8 cellular contexts compared by ENCODE assay signal in the genomic region with DNA sequence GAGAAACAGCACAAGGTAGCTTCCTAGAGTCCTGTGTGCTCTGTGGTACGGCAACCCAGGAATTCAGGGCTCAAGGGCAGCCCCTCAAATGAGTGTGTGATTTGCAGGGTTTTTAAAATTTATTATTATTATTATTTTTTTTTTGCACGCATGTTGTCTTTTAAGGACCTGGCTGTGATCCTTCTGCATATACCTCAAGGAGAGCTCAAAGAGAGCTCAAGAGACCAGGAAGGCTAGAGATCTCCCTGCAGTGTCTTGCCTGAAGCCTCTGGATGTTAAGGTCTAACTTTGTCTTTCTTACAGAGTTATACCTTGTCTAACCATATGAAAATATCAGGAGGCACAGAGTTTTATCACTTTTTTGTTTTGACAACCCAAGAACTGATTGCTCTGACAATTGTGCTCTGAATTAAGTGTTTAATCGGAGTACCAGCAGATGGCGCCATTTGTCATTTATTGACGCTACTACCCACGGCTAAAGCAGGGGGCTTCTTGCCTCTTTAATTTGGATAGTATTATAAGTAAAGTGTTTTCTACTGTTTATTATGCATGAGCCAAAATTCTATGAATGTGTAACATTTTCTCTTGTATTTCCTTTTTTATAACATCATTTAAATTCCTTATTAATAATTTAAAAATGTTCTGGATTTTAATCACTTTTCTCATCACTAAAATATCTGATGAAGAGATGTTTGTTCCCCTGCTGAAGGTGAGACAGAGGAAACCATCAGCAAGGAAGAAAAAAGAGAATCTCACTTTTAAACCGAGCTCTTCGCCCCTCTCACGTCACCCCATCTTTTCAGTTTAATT. TPM values are rescaled to one million over a fixed set of nuclear protein-coding genes. Genes with fewer than 3 reads are reported as not detected.
DNase-seq lines count a peak whose midpoint lies in the region; ATAC-seq and TF ChIP-seq lines count a peak whose summit lies in the region.

No MANE protein-coding gene starts in this region.

- TF ChIP-seq CTCF in Caco-2 (IDR thresholded peaks at IDR 0.05; ENCODE audit: insufficient read depth in 1 of 2, low read depth in 1 of 2, low read length in 1 of 2, severe bottlenecking in 1 of 2, unreplicated experiment in 1 of 2), result peak; percentile 44 to 51

- no peaks in the 10 kb centered on the region for H3K36me3 ChIP-seq in Caco-2 (ENCODE audit: control insufficient read depth, insufficient read depth, low read length)

- H3K27ac Mint-ChIP-seq in Caco-2 (ENCODE audit: unreplicated experiment), result no peak overlapping the region

- DNase-seq in Caco-2 (peak; percentile 53 to 55), NCI-H128 (lab: John Stamatoyannopoulos, UW; ENCODE audit: unreplicated experiment) (peak; percentile 44), T-helper 2 cell (peak in 4 of 5 experiments; percentile 16 to 55 (median 31)), astrocyte of the hippocampus (ENCODE audit: low read depth, low spot score) (peak; percentile 85), iPS-NIHi11 (ENCODE audit: low spot score) (peak; percentile 64), posterior vena cava (ENCODE audit: low spot score) (no peak)
- DNase-seq in stimulated activated CD4-positive, alpha-beta T cell treated with anti-CD3 and anti-CD28 coated beads, Interleukin-15, amount 100 ng/mL, for 48 hours (ENCODE audit: low read depth in 2 of 2), result peak; percentile 27 to 51

- H3K4me3 Mint-ChIP-seq in Caco-2 (ENCODE audit: unreplicated experiment), result no peak overlapping the region

- H3K27me3 Mint-ChIP-seq in Caco-2 (ENCODE audit: insufficient read depth, unreplicated experiment), result no peaks in the 10 kb centered on the region

- H3K4me3 ChIP-seq in Caco-2 (ENCODE audit: low read depth, low read length), result no peak overlapping the region

- H3K4me1 Mint-ChIP-seq in Caco-2 (ENCODE audit: low read depth, unreplicated experiment), result no peaks in the 10 kb centered on the region

- no peaks in the 10 kb centered on the region for H3K4me1 ChIP-seq in Caco-2

- intact Hi-C loops in Caco-2 (cut with micrococcal nuclease; ENCODE audit: unreplicated experiment) (loop anchor here (1.0 to 10.0 kb wide), 2 partner anchors 662 to 768 kb away; no protein-coding TSS in a partner anchor), posterior vena cava (cut with DNase I) (loop anchor here (10.0 kb wide), 2 partner anchors 772 to 1002 kb away; no protein-coding TSS in a partner anchor)

- no peaks in the 10 kb centered on the region for H3K9me3 Mint-ChIP-seq in Caco-2 (ENCODE audit: unreplicated experiment)

- peak; percentile 65 for ATAC-seq in GM21825 (IDR thresholded peaks at IDR 0.05; ENCODE audit: unreplicated experiment)

- H3K9me3 ChIP-seq in Caco-2, result no peaks in the 10 kb centered on the region

- CTCF ChIA-PET in Caco-2 (lab: Charles Lee), result interaction anchor here (0.7 kb wide), 1 partner anchor 668 kb away, joined by 3 read pairs; no protein-coding TSS in a partner anchor

- POLR2A ChIA-PET in Caco-2 (lab: Charles Lee), result interaction anchor here (0.7 kb wide), 1 partner anchor 1959 kb away, joined by 4 read pairs; no protein-coding TSS in a partner anchor

- no peaks in the 10 kb centered on the region for H3K27me3 ChIP-seq in Caco-2 (replicated peaks; ENCODE audit: control insufficient read depth, insufficient read depth, low read length)

- BruUV-seq in Caco-2 (replicated peaks; lab: Mats Ljungman, UMichigan), result no TSS peak

- no peaks in the 10 kb centered on the region for H3K36me3 Mint-ChIP-seq in Caco-2 (ENCODE audit: insufficient read depth, unreplicated experiment)

RNA-seq across cellular contexts. Expression of gene LMO4, which starts 35.8 kb away (rescaled TPM):
- total RNA-seq in Caco-2 (2022) (50.4 and 53.8 TPM in 2 replicates), posterior vena cava (10 to 100 TPM; 56.7 to 64.4 TPM)
